1 cellular context compared by ENCODE assay signal in the genomic region with DNA sequence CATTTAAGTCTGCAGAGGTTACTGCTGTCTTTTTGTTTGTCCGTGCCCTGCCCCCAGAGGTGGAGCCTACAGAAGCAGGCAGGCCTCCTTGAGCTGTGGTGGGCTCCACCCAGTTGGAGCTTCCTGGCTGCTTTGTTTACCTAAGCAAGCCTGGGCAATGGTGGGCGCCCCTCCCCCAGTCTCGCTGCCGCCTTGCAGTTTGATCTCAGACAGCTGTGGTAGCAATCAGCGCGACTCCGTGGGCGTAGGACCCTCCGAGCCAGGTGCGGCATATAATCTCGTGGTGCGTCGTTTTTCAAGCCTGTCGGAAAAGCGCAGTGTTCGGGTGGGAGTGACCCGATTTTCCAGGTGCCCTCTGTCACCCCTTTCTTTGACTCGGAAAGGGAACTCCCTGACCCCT.
TF ChIP-seq lines count a peak whose summit lies in the region.

No MANE protein-coding gene starts in this region.

TF ChIP-seq in H1, 55 proteins besides CTCF, POLR2A, EP300 and RAD21:
- TF ChIP-seq RBBP5 (IDR thresholded peaks at IDR 0.05; ENCODE audit: borderline replicate concordance, low read depth, low read length), result 0 out of 2 replicates have a peak, but pooled peaks have one; percentile 37
